12 cellular contexts compared by ENCODE assay signal in genomic region chr3:146162561-146162960, GRCh38. TPM values are rescaled to one million over a fixed set of nuclear protein-coding genes. Genes with fewer than 3 reads are reported as not detected.
DNase-seq lines count a peak whose midpoint lies in the region; ATAC-seq and TF ChIP-seq lines count a peak whose summit lies in the region.
"Had no signal": no experiment of that assay in that cellular context is flagged by ENCODE, and none has a peak within 500 bp of the region (broad histone marks: within the 10 kb centered on the region; RNA-seq: fewer than 3 reads in every experiment).

No MANE protein-coding gene starts in this region.

- H3K9me3 ChIP-seq in ascending aorta (no peaks in the 10 kb centered on the region), left lung (no peaks in the 10 kb centered on the region), spleen (no peaks in the 10 kb centered on the region)

- intact Hi-C loops in ascending aorta (cut with DNase I) = loop anchor here (5.0 kb wide), 2 partner anchors 90 to 380 kb away; partner anchors contain the start of genes PLSCR1 and PLSCR4
- intact Hi-C loops in left lung (cut with DNase I) = no loop called here
- intact Hi-C loops in spleen (cut with DNase I; ENCODE audit: low total_unique reads) = no loop called here

- H3K4me1 Mint-ChIP-seq in stimulated activated naive B cell treated with anti-CD40 and anti-IgM and Interleukin-4, amounts not matched to agents 10 μg/mL and 1 μg/mL and 100 μg/mL, for 72 hours = peaks cover 7 to 10% of the 10 kb centered on the region in 2 donors

- no peak overlapping the region for H3K4me3 Mint-ChIP-seq in stimulated activated naive B cell treated with anti-CD40 and anti-IgM and Interleukin-4, amounts not matched to agents 10 μg/mL and 1 μg/mL and 100 μg/mL, for 72 hours
- H3K4me3 Mint-ChIP-seq: CD4-positive, alpha-beta T cell had no signal

- WGBS in spleen, 5 donors = 88 to 97% (median 93%) methylated on average over 2 of the region's 2 CpGs

- H3K27me3 ChIP-seq in ascending aorta = no peaks in the 10 kb centered on the region
- peaks cover 0 to 40% of the 10 kb centered on the region in 2 donors for H3K27me3 ChIP-seq in left lung
- peaks cover 0 to 49% (median 12%) of the 10 kb centered on the region in 7 donors for H3K27me3 ChIP-seq in spleen (replicated peaks in 1 of 7)

- H3K27ac ChIP-seq in ascending aorta (peak overlapping the region; percentile 98 to 99), left lung (peak overlapping the region; percentile 91 to 96), spleen (peak overlapping the region in 5 of 8 donors; percentile 81 to 94 (median 90))

- TF ChIP-seq CTCF in ascending aorta (IDR thresholded peaks at IDR 0.05) = no peak
- TF ChIP-seq CTCF in left lung (IDR thresholded peaks at IDR 0.05) = no peak
- TF ChIP-seq CTCF in spleen (IDR thresholded peaks at IDR 0.05 in 8 of 11, conservative IDR thresholded peaks at IDR 0.05 in 3 of 11) = no peak

- H3K4me3 ChIP-seq in ascending aorta (peak overlapping the region in 1 of 2 donors; percentile 93), left lung (no peak overlapping the region), spleen (no peak overlapping the region)

- peak; percentile 36 for DNase-seq in HCEC 1CT
- no peak for DNase-seq in ascending aorta (ENCODE audit: low spot score in 2 of 2)
- DNase-seq in left lung = no peak
- no peak for DNase-seq in spleen
- no peak for DNase-seq in stimulated activated naive B cell treated with anti-CD40 and anti-IgM and Interleukin-4, amounts not matched to agents 10 μg/mL and 1 μg/mL and 100 μg/mL, for 72 hours
- DNase-seq in stimulated activated CD4-positive, alpha-beta T cell treated with anti-CD3 and anti-CD28 coated beads, Interleukin-4, amount 100 ng/mL, for 1 hour = no peak
- no peak for DNase-seq in NCI-H524 treated with DMSO at 0.1 percent for 48 hours (lab: John Stamatoyannopoulos, UW)
- DNase-seq: activated naive CD4-positive, alpha-beta T cell treated with Interleukin-2 at 50 U/mL for 16 hours; CD4-positive, alpha-beta T cell; NCI-H1092 treated with DMSO at 0.1 percent for 48 hours; NCI-H345 had no signal

- H3K4me1 ChIP-seq in ascending aorta (peaks cover 0 to 39% of the 10 kb centered on the region in 2 donors), left lung (peaks cover 0 to 8% of the 10 kb centered on the region in 2 donors), spleen (peaks cover 2 to 47% (median 24%) of the 10 kb centered on the region in 6 donors)

- H3K36me3 Mint-ChIP-seq in stimulated activated naive B cell treated with anti-CD40 and anti-IgM and Interleukin-4, amounts not matched to agents 10 μg/mL and 1 μg/mL and 100 μg/mL, for 72 hours = no peaks in the 10 kb centered on the region

- no peak for TF ChIP-seq POLR2A in spleen (IDR thresholded peaks at IDR 0.05)

- H3K36me3 ChIP-seq in ascending aorta (no peaks in the 10 kb centered on the region), left lung (no peaks in the 10 kb centered on the region), spleen (no peaks in the 10 kb centered on the region)

- H3K27ac Mint-ChIP-seq in stimulated activated naive B cell treated with anti-CD40 and anti-IgM and Interleukin-4, amounts not matched to agents 10 μg/mL and 1 μg/mL and 100 μg/mL, for 72 hours = no peak overlapping the region
- H3K27ac Mint-ChIP-seq: CD4-positive, alpha-beta T cell had no signal

- ATAC-seq in left lung (no peak), HG02763 (IDR thresholded peaks at IDR 0.05; ENCODE audit: unreplicated experiment) (no peak)
- ATAC-seq in stimulated activated naive B cell treated with anti-CD40 and anti-IgM and Interleukin-4, amounts not matched to agents 10 μg/mL and 1 μg/mL and 100 μg/mL, for 72 hours (replicated peaks) = no peak

- H3K27me3 Mint-ChIP-seq in stimulated activated naive B cell treated with anti-CD40 and anti-IgM and Interleukin-4, amounts not matched to agents 10 μg/mL and 1 μg/mL and 100 μg/mL, for 72 hours = peaks cover 36 to 51% of the 10 kb centered on the region in 2 donors

- H3K9me3 Mint-ChIP-seq in stimulated activated naive B cell treated with anti-CD40 and anti-IgM and Interleukin-4, amounts not matched to agents 10 μg/mL and 1 μg/mL and 100 μg/mL, for 72 hours = no peaks in the 10 kb centered on the region
- H3K9me3 Mint-ChIP-seq: CD4-positive, alpha-beta T cell had no signal

RNA-seq across cellular contexts. Expression of gene PLOD2, which starts 1.6 kb away (rescaled TPM):
- total RNA-seq in ascending aorta (41.3 TPM), left lung (10 to 100 TPM; 41.9 to 52.6 TPM), spleen (10 to 100 TPM in 6 of 7 donors, 1 to 10 TPM in 1; 8.8 to 35.8 (median 11.9) TPM)
- polyA plus RNA-seq in spleen = 1 to 10 TPM; 3.5 to 4.9 (median 4.7) TPM
- total RNA-seq: CD4-positive, alpha-beta T cell had no signal
